19 cellular contexts compared by ENCODE assay signal in the genomic region with DNA sequence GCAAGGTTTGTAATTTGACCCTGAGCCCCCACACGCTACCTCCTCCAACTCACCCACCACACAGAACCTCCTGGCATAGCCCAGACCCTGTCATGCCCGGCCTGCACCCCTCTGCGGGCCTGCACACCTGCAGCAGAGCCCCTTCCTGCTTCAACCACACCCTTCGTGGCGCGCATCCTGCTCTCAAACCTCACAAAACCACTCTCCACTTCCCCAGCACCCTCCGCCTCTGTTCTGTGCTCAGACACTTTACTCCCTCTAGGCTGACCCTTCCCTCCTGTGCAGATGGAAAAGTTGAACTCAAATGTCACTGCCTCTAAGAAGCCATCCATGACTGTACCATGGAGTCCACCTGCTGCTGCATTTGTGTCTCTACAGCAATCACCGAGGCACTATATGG. TPM values are rescaled to one million over a fixed set of nuclear protein-coding genes. Genes with fewer than 3 reads are reported as not detected.
DNase-seq lines count a peak whose midpoint lies in the region; ATAC-seq and TF ChIP-seq lines count a peak whose summit lies in the region.
"Had no signal": no experiment of that assay in that cellular context is flagged by ENCODE, and none has a peak within 500 bp of the region (broad histone marks: within the 10 kb centered on the region; RNA-seq: fewer than 3 reads in every experiment).

No MANE protein-coding gene starts in this region.

- TF ChIP-seq CTCF in WERI-Rb-1 (IDR thresholded peaks at IDR 0.05; ENCODE audit: low read depth, low read length): no peak

- no peaks in the 10 kb centered on the region for H3K36me3 Mint-ChIP-seq in activated naive CD8-positive, alpha-beta T cell
- H3K36me3 Mint-ChIP-seq in activated naive CD8-positive, alpha-beta T cell treated with anti-CD3 and anti-CD28 coated beads for 36 hours: no peaks in the 10 kb centered on the region
- peaks cover 3% of the 10 kb centered on the region for H3K36me3 Mint-ChIP-seq in T-helper 1 cell treated with Interleukin-12 subunit alpha and Interleukin-12 subunit beta and Interleukin-4 antibody, amounts not matched to agents 30 μg/mL and 1 μg/mL, for 36 hours (ENCODE audit: low read depth)
- H3K36me3 Mint-ChIP-seq in activated naive CD8-positive, alpha-beta T cell treated with anti-CD3 and anti-CD28 coated beads, Interleukin-2, amount 10 ng/mL, durations not matched to agents 7 days and 5 days: peaks cover 1% of the 10 kb centered on the region

- no peak overlapping the region for H3K4me3 ChIP-seq in WERI-Rb-1 (ENCODE audit: low read depth, low read length)
- H3K4me3 ChIP-seq: thoracic aorta had no signal

- no peaks in the 10 kb centered on the region for H3K36me3 ChIP-seq in WERI-Rb-1
- H3K36me3 ChIP-seq: thoracic aorta had no signal

- H3K27me3 Mint-ChIP-seq in activated naive CD8-positive, alpha-beta T cell: no peaks in the 10 kb centered on the region
- no peaks in the 10 kb centered on the region for H3K27me3 Mint-ChIP-seq in activated naive CD8-positive, alpha-beta T cell treated with anti-CD3 and anti-CD28 coated beads for 36 hours
- no peaks in the 10 kb centered on the region for H3K27me3 Mint-ChIP-seq in T-helper 1 cell treated with Interleukin-12 subunit alpha and Interleukin-12 subunit beta and Interleukin-4 antibody, amounts not matched to agents 30 μg/mL and 1 μg/mL, for 36 hours (ENCODE audit: low read depth)
- H3K27me3 Mint-ChIP-seq in activated naive CD8-positive, alpha-beta T cell treated with anti-CD3 and anti-CD28 coated beads, Interleukin-2, amount 10 ng/mL, durations not matched to agents 7 days and 5 days: peaks cover 2% of the 10 kb centered on the region
- H3K27me3 Mint-ChIP-seq: progenitor cell of endocrine pancreas had no signal

- H3K27me3 ChIP-seq in WERI-Rb-1 (ENCODE audit: insufficient read depth, low read depth, severe bottlenecking): no peaks in the 10 kb centered on the region

- H3K27ac ChIP-seq in WERI-Rb-1: no peak overlapping the region
- H3K27ac ChIP-seq: thoracic aorta had no signal

- H3K4me1 Mint-ChIP-seq in activated naive CD8-positive, alpha-beta T cell (ENCODE audit: low read depth): peaks cover 14% of the 10 kb centered on the region
- H3K4me1 Mint-ChIP-seq in activated naive CD8-positive, alpha-beta T cell treated with anti-CD3 and anti-CD28 coated beads for 36 hours: peaks cover 6% of the 10 kb centered on the region
- peaks cover 8% of the 10 kb centered on the region for H3K4me1 Mint-ChIP-seq in T-helper 1 cell treated with Interleukin-12 subunit alpha and Interleukin-12 subunit beta and Interleukin-4 antibody, amounts not matched to agents 30 μg/mL and 1 μg/mL, for 36 hours (ENCODE audit: low read depth)
- peaks cover 14% of the 10 kb centered on the region for H3K4me1 Mint-ChIP-seq in activated naive CD8-positive, alpha-beta T cell treated with anti-CD3 and anti-CD28 coated beads, Interleukin-2, amount 10 ng/mL, durations not matched to agents 7 days and 5 days

- no peaks in the 10 kb centered on the region for H3K9me3 Mint-ChIP-seq in activated naive CD8-positive, alpha-beta T cell (ENCODE audit: low read depth)
- no peaks in the 10 kb centered on the region for H3K9me3 Mint-ChIP-seq in activated naive CD8-positive, alpha-beta T cell treated with anti-CD3 and anti-CD28 coated beads for 36 hours
- H3K9me3 Mint-ChIP-seq in T-helper 1 cell treated with Interleukin-12 subunit alpha and Interleukin-12 subunit beta and Interleukin-4 antibody, amounts not matched to agents 30 μg/mL and 1 μg/mL, for 36 hours: no peaks in the 10 kb centered on the region
- H3K9me3 Mint-ChIP-seq in activated naive CD8-positive, alpha-beta T cell treated with anti-CD3 and anti-CD28 coated beads, Interleukin-2, amount 10 ng/mL, durations not matched to agents 7 days and 5 days: no peaks in the 10 kb centered on the region
- H3K9me3 Mint-ChIP-seq: activated T-cell treated with anti-CD3 and anti-CD28 coated beads, Interleukin-2, amount 50 U/mL, for 72 hours had no signal

- POLR2A ChIA-PET in activated naive CD8-positive, alpha-beta T cell treated with anti-CD3 and anti-CD28 coated beads, Interleukin-2, amount 10 ng/mL, durations not matched to agents 7 days and 5 days (lab: Charles Lee): no interaction called here

- peak overlapping the region; percentile 73 for H3K27ac Mint-ChIP-seq in activated naive CD8-positive, alpha-beta T cell
- no peak overlapping the region for H3K27ac Mint-ChIP-seq in activated naive CD8-positive, alpha-beta T cell treated with anti-CD3 and anti-CD28 coated beads for 36 hours
- H3K27ac Mint-ChIP-seq in T-helper 1 cell treated with Interleukin-12 subunit alpha and Interleukin-12 subunit beta and Interleukin-4 antibody, amounts not matched to agents 30 μg/mL and 1 μg/mL, for 36 hours: peak overlapping the region; percentile 78
- peak overlapping the region; percentile 82 for H3K27ac Mint-ChIP-seq in activated naive CD8-positive, alpha-beta T cell treated with anti-CD3 and anti-CD28 coated beads, Interleukin-2, amount 10 ng/mL, durations not matched to agents 7 days and 5 days
- H3K27ac Mint-ChIP-seq: activated T-cell treated with anti-CD3 and anti-CD28 coated beads, Interleukin-2, amount 50 U/mL, for 72 hours; progenitor cell of endocrine pancreas had no signal

- no peak for DNase-seq in activated naive CD8-positive, alpha-beta T cell treated with anti-CD3 and anti-CD28 coated beads for 36 hours
- peak; percentile 62 for DNase-seq in activated naive CD8-positive, alpha-beta T cell treated with anti-CD3 and anti-CD28 coated beads, Interleukin-2, amount 10 ng/mL, durations not matched to agents 7 days and 5 days
- DNase-seq in WERI-Rb-1 (no peak), SK-N-DZ (ENCODE audit: low spot score) (no peak)
- DNase-seq: activated CD4-positive, CD25-positive, alpha-beta regulatory T cell treated with anti-CD3 and anti-CD28 coated beads, Interleukin-2, amount 50 U/mL, for 72 hours; aorta; dermis blood vessel endothelial cell; DMS79 treated with DMSO at 0.1 percent for 48 hours; islet precursor cell; NCI-H1092; NCI-H1930; RPMI8226 had no signal

- peak; percentile 96 for ATAC-seq in activated naive CD8-positive, alpha-beta T cell treated with anti-CD3 and anti-CD28 coated beads, Interleukin-2, amount 10 ng/mL, durations not matched to agents 7 days and 5 days (ENCODE audit: low read depth)
- no peak for ATAC-seq in GM18519 (IDR thresholded peaks at IDR 0.05; ENCODE audit: low FRiP score, unreplicated experiment)
- ATAC-seq: activated T-cell treated with anti-CD3 and anti-CD28 coated beads, Interleukin-2, amount 50 U/mL, for 72 hours; SK-N-SH treated with all-trans-retinoic acid at 6 μM for 48 hours had no signal

- H3K9me3 ChIP-seq in WERI-Rb-1 (ENCODE audit: severe bottlenecking): no peaks in the 10 kb centered on the region
- H3K9me3 ChIP-seq: thoracic aorta had no signal

- H3K4me3 Mint-ChIP-seq in activated naive CD8-positive, alpha-beta T cell: peak overlapping the region; percentile 48
- no peak overlapping the region for H3K4me3 Mint-ChIP-seq in activated naive CD8-positive, alpha-beta T cell treated with anti-CD3 and anti-CD28 coated beads for 36 hours
- peak overlapping the region; percentile 67 for H3K4me3 Mint-ChIP-seq in T-helper 1 cell treated with Interleukin-12 subunit alpha and Interleukin-12 subunit beta and Interleukin-4 antibody, amounts not matched to agents 30 μg/mL and 1 μg/mL, for 36 hours
- H3K4me3 Mint-ChIP-seq in activated naive CD8-positive, alpha-beta T cell treated with anti-CD3 and anti-CD28 coated beads, Interleukin-2, amount 10 ng/mL, durations not matched to agents 7 days and 5 days: peak overlapping the region; percentile 62
- H3K4me3 Mint-ChIP-seq: activated T-cell treated with anti-CD3 and anti-CD28 coated beads, Interleukin-2, amount 50 U/mL, for 72 hours had no signal

RNA-seq across cellular contexts. Expression of a gene that starts 28.5 kb away (rescaled TPM):
- total RNA-seq in activated naive CD8-positive, alpha-beta T cell treated with anti-CD3 and anti-CD28 coated beads for 36 hours: 1 to 10 TPM; 8.0 to 8.4 TPM
- total RNA-seq in activated naive CD8-positive, alpha-beta T cell treated with anti-CD3 and anti-CD28 coated beads, Interleukin-2, amount 10 ng/mL, durations not matched to agents 7 days and 5 days: 1 to 10 TPM; 6.3 to 7.0 TPM
- 7.0 and 8.4 TPM in 2 replicates for polyA plus RNA-seq in SK-N-DZ (2014; cell fraction: cytosol; rRNA removed)
- 1.5 and 3.4 TPM in 2 replicates for polyA plus RNA-seq in SK-N-DZ (2014; cell fraction: nucleus; rRNA removed)

RNA-seq across cellular contexts. Expression of a gene that starts 28.8 kb away (rescaled TPM):
- 10 to 100 TPM; 13.6 to 14.1 TPM for total RNA-seq in activated naive CD8-positive, alpha-beta T cell treated with anti-CD3 and anti-CD28 coated beads for 36 hours
- 10 to 100 TPM; 21.0 to 27.2 TPM for total RNA-seq in activated naive CD8-positive, alpha-beta T cell treated with anti-CD3 and anti-CD28 coated beads, Interleukin-2, amount 10 ng/mL, durations not matched to agents 7 days and 5 days
- 26.6 and 31.3 TPM in 2 replicates for polyA plus RNA-seq in SK-N-DZ (2014; cell fraction: cytosol; rRNA removed)
- 16.9 and 22.2 TPM in 2 replicates for polyA plus RNA-seq in SK-N-DZ (2014; cell fraction: nucleus; rRNA removed)
